In the genomic region with DNA sequence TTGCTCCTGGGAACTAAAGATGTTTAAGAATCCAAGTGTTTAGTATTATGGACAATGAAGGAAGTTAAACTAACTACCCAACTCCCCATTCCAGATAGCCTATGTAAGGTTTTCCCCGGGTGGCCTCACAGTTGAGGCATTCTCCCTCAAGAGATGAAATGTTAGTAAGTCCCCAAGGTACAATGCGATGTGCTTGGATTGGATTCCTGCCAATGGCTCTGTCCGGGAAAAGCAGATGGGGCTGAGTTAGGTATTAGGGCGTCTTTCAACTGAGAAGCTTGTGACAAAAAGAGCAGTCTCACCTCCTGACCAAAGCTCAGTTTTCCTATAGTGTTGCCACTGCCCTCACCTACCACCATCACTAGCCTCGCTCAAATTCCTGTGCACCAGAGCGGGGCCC, we compare ENCODE assay signal across 15 cellular contexts.
"Had no signal": no experiment of that assay in that cellular context is flagged by ENCODE, and none has a peak within 500 bp of the region (broad histone marks: within the 10 kb centered on the region; RNA-seq: fewer than 3 reads in every experiment).

No MANE protein-coding gene starts in this region.

- H3K27ac ChIP-seq: esophagus muscularis mucosa, left ventricle myocardium inferior, pancreas, thyroid gland had no signal

- H3K27me3 ChIP-seq: esophagus muscularis mucosa, pancreas, thyroid gland had no signal

- ATAC-seq: activated CD8-positive, alpha-beta T cell treated with anti-CD3 and anti-CD28 coated beads for 36 hours; activated T-cell treated with anti-CD3 and anti-CD28 coated beads, Interleukin-2, amount 50 U/mL, for 4 hours; mucosa of descending colon; naive thymus-derived CD4-positive, alpha-beta T cell; pancreas; stimulated activated naive B cell treated with anti-CD40 and anti-IgM and Interleukin-4, amounts not matched to agents 10 μg/mL and 1 μg/mL and 100 μg/mL, for 72 hours had no signal

- H3K9me3 ChIP-seq: esophagus muscularis mucosa, left ventricle myocardium inferior, mucosa of descending colon, pancreas, thyroid gland had no signal

- H3K4me1 ChIP-seq: esophagus muscularis mucosa, left ventricle myocardium inferior, pancreas, thyroid gland had no signal

- DNase-seq: activated B cell treated with CpG ODN at 0.5 μM for 24 hours; activated CD4-positive, alpha-beta T cell treated with anti-CD3 and anti-CD28 coated beads for 48 hours; activated CD8-positive, alpha-beta T cell treated with anti-CD3 and anti-CD28 coated beads for 36 hours; activated effector memory CD4-positive, alpha-beta T cell treated with Interleukin-2 at 50 U/mL for 16 hours; activated T-cell treated with anti-CD3 and anti-CD28 coated beads, Interleukin-2, amount 50 U/mL, for 4 hours; cortex of kidney; effector CD4-positive, alpha-beta T cell; left ventricle myocardium inferior; mucosa of descending colon; naive thymus-derived CD4-positive, alpha-beta T cell; pancreas; stimulated activated CD4-positive, alpha-beta T cell treated with anti-CD3 and anti-CD28 coated beads, Interleukin-2, amount 100 ng/mL, for 48 hours; stimulated activated naive B cell treated with anti-CD40 and anti-IgM and Interleukin-4, amounts not matched to agents 10 μg/mL and 1 μg/mL and 100 μg/mL, for 72 hours; thyroid gland had no signal

- H3K36me3 ChIP-seq: esophagus muscularis mucosa, left ventricle myocardium inferior, pancreas, thyroid gland had no signal

- H3K4me3 ChIP-seq: esophagus muscularis mucosa, left ventricle myocardium inferior, mucosa of descending colon, pancreas, thyroid gland had no signal
